Comparison of ENCODE assay signal across 8 cellular contexts in genomic region chr7:77327067-77327931, GRCh38.
DNase-seq lines count a peak whose midpoint lies in the region; ATAC-seq and TF ChIP-seq lines count a peak whose summit lies in the region.

No MANE protein-coding gene starts in this region.

- H3K4me1 ChIP-seq in foreskin keratinocyte, result peaks cover 17% of the 10 kb centered on the region
- peaks cover 62% of the 10 kb centered on the region for H3K4me1 ChIP-seq in skeletal muscle satellite cell (ENCODE audit: control insufficient read depth, insufficient read depth, low read length)

- no peaks in the 10 kb centered on the region for H3K36me3 ChIP-seq in skeletal muscle satellite cell (ENCODE audit: insufficient read depth, low read length)

- ATAC-seq in foreskin keratinocyte (peak; percentile 43), HG02981 (IDR thresholded peaks at IDR 0.05; ENCODE audit: unreplicated experiment) (no peak)

- H3K9me3 ChIP-seq in skeletal muscle satellite cell (replicated peaks; ENCODE audit: low read length), result no peaks in the 10 kb centered on the region

- no peak overlapping the region for H3K27ac ChIP-seq in foreskin keratinocyte

- TF ChIP-seq CTCF in foreskin keratinocyte (conservative IDR thresholded peaks at IDR 0.05), result no peak
- no peak for TF ChIP-seq CTCF in GM10266 (IDR thresholded peaks at IDR 0.05; ENCODE audit: control insufficient read depth, insufficient read depth, low read depth, missing control alignments)

- DNase-seq in HPDE6-E6E7 (ENCODE audit: extremely low spot score), result peak; percentile 86
- DNase-seq in SIG-M5 treated with dmso at 0.1 percent for 504 hours (lab: John Stamatoyannopoulos, UW; ENCODE audit: unreplicated experiment), result peak; percentile 84
- peak; percentile 70 to 73 for DNase-seq in foreskin keratinocyte
- no peak for DNase-seq in midbrain (lab: John Stamatoyannopoulos, UW)
- DNase-seq in activated CD4-positive, CD25-positive, alpha-beta regulatory T cell treated with anti-CD3 and anti-CD28 coated beads, Interleukin-2, amount 50 U/mL, for 72 hours, result no peak
- DNase-seq in GM10266 (ENCODE audit: extremely low spot score), result no peak

- H3K9ac ChIP-seq in skeletal muscle satellite cell (ENCODE audit: low read depth, low read length), result no peak overlapping the region

- H3K4me2 ChIP-seq in skeletal muscle satellite cell (ENCODE audit: low read length), result peak overlapping the region; percentile 61

- no peak overlapping the region for H3K4me3 ChIP-seq in skeletal muscle satellite cell (ENCODE audit: low read length)

- H3K27me3 ChIP-seq in foreskin keratinocyte (no peaks in the 10 kb centered on the region), skeletal muscle satellite cell (ENCODE audit: control insufficient read depth, insufficient read depth, low read length) (no peaks in the 10 kb centered on the region)

Comparison
In these comparisons a context has a peak if more than half of its experiments do, and no peak if none do; other contexts are left out.
1. DNase-seq: peak in HPDE6-E6E7 (single experiment), SIG-M5 treated with dmso at 0.1 percent for 504 hours (single experiment) and foreskin keratinocyte (2 of 2); none in midbrain (single experiment), activated CD4-positive, CD25-positive, alpha-beta regulatory T cell treated with anti-CD3 and anti-CD28 coated beads, Interleukin-2, amount 50 U/mL, for 72 hours (single experiment) and GM10266 (single experiment).